ENCODE assay signal across 12 cellular contexts in genomic region chr2:182545420-182546167, GRCh38.
DNase-seq lines count a peak whose midpoint lies in the region; ATAC-seq and TF ChIP-seq lines count a peak whose summit lies in the region.
"Had no signal": no experiment of that assay in that cellular context is flagged by ENCODE, and none has a peak within 500 bp of the region (broad histone marks: within the 10 kb centered on the region; RNA-seq: fewer than 3 reads in every experiment).

No MANE protein-coding gene starts in this region.

- no peak overlapping the region for H3K4me3 Mint-ChIP-seq in endothelial cell (ENCODE audit: unreplicated experiment)
- H3K4me3 Mint-ChIP-seq: nephron progenitor cell had no signal

- no peaks in the 10 kb centered on the region for H3K27me3 Mint-ChIP-seq in endothelial cell (ENCODE audit: unreplicated experiment)

- no peaks in the 10 kb centered on the region for H3K36me3 Mint-ChIP-seq in endothelial cell (ENCODE audit: low read depth, unreplicated experiment)

- ATAC-seq in GM18861 (IDR thresholded peaks at IDR 0.05; ENCODE audit: unreplicated experiment) (peak; percentile 65), GM21576 (IDR thresholded peaks at IDR 0.05; ENCODE audit: unreplicated experiment) (peak; percentile 71), HG03095 (IDR thresholded peaks at IDR 0.05; ENCODE audit: unreplicated experiment) (peak; percentile 84), left ventricle myocardium superior (no peak)

- no peak for TF ChIP-seq CTCF in endothelial cell (IDR thresholded peaks at IDR 0.05; ENCODE audit: unreplicated experiment)

- H3K4me1 Mint-ChIP-seq in endothelial cell (ENCODE audit: unreplicated experiment) = peaks cover 53% of the 10 kb centered on the region

- DNase-seq in endothelial cell (ENCODE audit: low spot score) (no peak), HUDEP-2 (lab: John Stamatoyannopoulos, UW; ENCODE audit: unreplicated experiment in 76 of 76) (no peak), left ventricle myocardium superior (no peak), NCI-H128 (lab: John Stamatoyannopoulos, UW; ENCODE audit: unreplicated experiment) (no peak)
- DNase-seq in activated CD8-positive, alpha-beta memory T cell treated with anti-CD3 and anti-CD28 coated beads, Interleukin-2, amount 50 U/mL, for 48 hours = no peak
- DNase-seq: activated T-cell treated with anti-CD3 and anti-CD28 coated beads for 4 hours; NCI-H1436 treated with DMSO at 0.1 percent for 48 hours; nephron progenitor cell; stimulated activated CD4-positive, alpha-beta T cell treated with anti-CD3 and anti-CD28 coated beads, Interleukin-1b, Interleukin-23, amount 100 ng/mL, for 48 hours had no signal

- peak overlapping the region; percentile 93 for H3K27ac Mint-ChIP-seq in endothelial cell (ENCODE audit: unreplicated experiment)
- H3K27ac Mint-ChIP-seq: nephron progenitor cell had no signal

- intact Hi-C loops in left ventricle myocardium superior (cut with micrococcal nuclease) = loop anchor here (10.0 kb wide), 1 partner anchor 109 kb away; no protein-coding TSS in a partner anchor

- no peaks in the 10 kb centered on the region for H3K9me3 Mint-ChIP-seq in endothelial cell (ENCODE audit: unreplicated experiment)
- H3K9me3 Mint-ChIP-seq: nephron progenitor cell had no signal
